ENCODE assay signal across 2 cellular contexts in the genomic region with DNA sequence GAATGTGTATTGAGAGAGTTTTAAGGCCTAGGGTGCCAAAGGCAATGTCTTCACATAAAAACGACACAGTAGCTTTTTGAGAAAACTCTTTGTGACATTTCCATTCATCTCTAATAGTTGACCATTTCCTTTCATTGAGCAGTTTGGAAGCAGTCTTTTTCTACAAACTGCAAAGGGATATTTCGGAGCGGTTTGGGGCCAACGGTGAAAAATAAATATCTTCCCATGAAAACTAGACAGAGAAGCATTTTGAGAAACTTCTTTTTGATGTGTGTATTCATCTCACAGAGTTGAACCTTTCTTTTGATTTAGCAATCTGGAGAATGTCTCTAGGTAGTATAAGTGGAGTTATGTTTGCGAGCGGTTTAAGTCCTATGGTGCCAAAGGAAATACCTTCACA.
DNase-seq lines count a peak whose midpoint lies in the region; TF ChIP-seq lines count a peak whose summit lies in the region.
"Not testable (repeated sequence)": the region's sequence is repeated elsewhere in the genome, so short reads cannot be mapped to it uniquely, and the experiment has no call there.

No MANE protein-coding gene starts in this region.

- TF ChIP-seq CTCF in stomach (IDR thresholded peaks at IDR 0.05) = not testable (repeated sequence)

- H3K9me3 ChIP-seq in stomach = peaks cover 3 to 30% (median 20%) of the 10 kb centered on the region in 4 donors

- H3K4me3 ChIP-seq in stomach = not testable (repeated sequence)

- H3K36me3 ChIP-seq in stomach = not testable (repeated sequence)

- not testable (repeated sequence) for TF ChIP-seq EP300 in stomach (IDR thresholded peaks at IDR 0.05)

- not testable (repeated sequence) for H3K27ac ChIP-seq in stomach

- WGBS in stomach, 5 donors = 60 to 91% (median 87%) methylated on average over 5 to 6 of the region's 6 CpGs

- TF ChIP-seq POLR2A in stomach (IDR thresholded peaks at IDR 0.05) = not testable (repeated sequence)

- H3K4me1 ChIP-seq in stomach = not testable (repeated sequence)

- DNase-seq in posterior vena cava (ENCODE audit: low spot score) (peak; percentile 58), stomach (peak; percentile 28)

- intact Hi-C loops in posterior vena cava (cut with DNase I); stomach (cut with DNase I; ENCODE audit: low total_unique reads): not testable (repeated sequence)

- not testable (repeated sequence) for H3K27me3 ChIP-seq in stomach
